24 cellular contexts compared by ENCODE assay signal in the genomic region with DNA sequence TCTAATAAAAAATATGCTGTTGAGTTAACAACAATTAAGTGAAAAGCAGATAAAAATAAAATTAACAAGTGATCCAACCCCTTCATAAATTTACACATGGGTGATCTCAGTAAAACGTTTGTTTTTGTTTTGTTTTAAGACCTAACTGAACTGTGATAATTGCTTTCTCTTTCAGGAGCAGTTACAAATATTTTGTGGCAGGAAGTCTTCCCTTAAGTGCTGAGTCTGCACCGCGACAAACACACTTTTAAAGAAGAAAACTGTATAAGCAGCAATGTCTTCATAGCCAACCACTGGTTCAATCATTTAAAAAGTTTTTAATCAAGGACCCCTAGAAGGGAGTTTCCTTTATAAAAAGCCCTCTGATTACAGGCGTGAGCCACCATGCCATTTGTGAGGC. TPM values are rescaled to one million over a fixed set of nuclear protein-coding genes. Genes with fewer than 3 reads are reported as not detected.
DNase-seq lines count a peak whose midpoint lies in the region; ATAC-seq and TF ChIP-seq lines count a peak whose summit lies in the region.
"Had no signal": no experiment of that assay in that cellular context is flagged by ENCODE, and none has a peak within 500 bp of the region (broad histone marks: within the 10 kb centered on the region; RNA-seq: fewer than 3 reads in every experiment).

No MANE protein-coding gene starts in this region.

- H3K4me3 Mint-ChIP-seq in activated naive CD4-positive, alpha-beta T cell treated with anti-CD3 and anti-CD28 coated beads, Interleukin-2, amount 10 ng/mL, durations not matched to agents 7 days and 5 days = no peak overlapping the region
- H3K4me3 Mint-ChIP-seq in T-helper 17 cell (no peak overlapping the region), natural killer cell (no peak overlapping the region)
- H3K4me3 Mint-ChIP-seq: activated naive CD8-positive, alpha-beta T cell treated with anti-CD3 and anti-CD28 coated beads for 36 hours; activated T-cell treated with anti-CD3 and anti-CD28 coated beads, Interleukin-2, amount 50 U/mL, for 24 hours had no signal

- H3K4me1 Mint-ChIP-seq in activated naive CD4-positive, alpha-beta T cell treated with anti-CD3 and anti-CD28 coated beads, Interleukin-2, amount 10 ng/mL, durations not matched to agents 7 days and 5 days = peaks cover 33% of the 10 kb centered on the region
- H3K4me1 Mint-ChIP-seq in T-helper 17 cell (peaks cover 10% of the 10 kb centered on the region), natural killer cell (peaks cover 8% of the 10 kb centered on the region in 2 donors)

- peak overlapping the region; percentile 75 for H3K27ac Mint-ChIP-seq in activated naive CD4-positive, alpha-beta T cell treated with anti-CD3 and anti-CD28 coated beads, Interleukin-2, amount 10 ng/mL, durations not matched to agents 7 days and 5 days
- H3K27ac Mint-ChIP-seq in activated naive CD4-positive, alpha-beta T cell treated with anti-CD3 and anti-CD28 coated beads, Interleukin-2, amount 50 U/mL, for 72 hours = no peak overlapping the region
- H3K27ac Mint-ChIP-seq in T-helper 17 cell = no peak overlapping the region
- peak overlapping the region in 1 of 2 donors; percentile 59 for H3K27ac Mint-ChIP-seq in natural killer cell
- H3K27ac Mint-ChIP-seq: activated naive CD8-positive, alpha-beta T cell treated with anti-CD3 and anti-CD28 coated beads for 36 hours; activated T-cell treated with anti-CD3 and anti-CD28 coated beads, Interleukin-2, amount 50 U/mL, for 24 hours had no signal

- TF ChIP-seq CTCF in natural killer cell (IDR thresholded peaks at IDR 0.05) (no peak), right atrium auricular region (IDR thresholded peaks at IDR 0.05) (no peak)

- DNase-seq in activated naive CD4-positive, alpha-beta T cell treated with anti-CD3 and anti-CD28 coated beads, Interleukin-2, amount 10 ng/mL, durations not matched to agents 7 days and 5 days = peak; percentile 48
- DNase-seq in activated naive CD4-positive, alpha-beta T cell treated with anti-CD3 and anti-CD28 coated beads, Interleukin-2, amount 50 U/mL, for 72 hours (ENCODE audit: low spot score in 2 of 2) = no peak
- DNase-seq in T-helper 17 cell (no peak), natural killer cell (no peak), ecto neural progenitor cell (ENCODE audit: low spot score) (no peak), right atrium auricular region (ENCODE audit: low spot score) (no peak)
- DNase-seq: activated CD4-positive, alpha-beta T cell treated with anti-CD3 and anti-CD28 coated beads, Interleukin-2, amount 50 U/mL, for 1 hour; activated naive CD8-positive, alpha-beta T cell treated with anti-CD3 and anti-CD28 coated beads for 36 hours; activated T-cell treated with anti-CD3 and anti-CD28 coated beads, Interleukin-2, amount 50 U/mL, for 24 hours; body of pancreas; DMS53; H9; heart right ventricle; left ventricle myocardium superior; NCI-H2029 treated with DMSO at 0.1 percent for 48 hours; NCI-H510A; occipital lobe; retina; stimulated activated CD8-positive, alpha-beta memory T cell treated with anti-CD3 and anti-CD28 coated beads, Interleukin-4, amount 100 ng/mL, for 48 hours had no signal

- ATAC-seq in activated naive CD4-positive, alpha-beta T cell treated with anti-CD3 and anti-CD28 coated beads, Interleukin-2, amount 50 U/mL, for 72 hours = no peak
- ATAC-seq in GM21717 (IDR thresholded peaks at IDR 0.05; ENCODE audit: unreplicated experiment) (peak; percentile 69), T-helper 17 cell (peak; percentile 51), natural killer cell (peak; percentile 62 to 71 (median 66)), GM21360 (IDR thresholded peaks at IDR 0.05; ENCODE audit: unreplicated experiment) (no peak)
- ATAC-seq: body of pancreas, heart right ventricle, left ventricle myocardium superior had no signal

- no peak overlapping the region for H3K27ac ChIP-seq in right atrium auricular region
- H3K27ac ChIP-seq: body of pancreas, coronary artery, heart right ventricle, RWPE1, suprapubic skin had no signal

- no peaks in the 10 kb centered on the region for H3K36me3 Mint-ChIP-seq in activated naive CD4-positive, alpha-beta T cell treated with anti-CD3 and anti-CD28 coated beads, Interleukin-2, amount 10 ng/mL, durations not matched to agents 7 days and 5 days
- no peaks in the 10 kb centered on the region for H3K36me3 Mint-ChIP-seq in activated naive CD4-positive, alpha-beta T cell treated with anti-CD3 and anti-CD28 coated beads, Interleukin-2, amount 50 U/mL, for 72 hours
- no peaks in the 10 kb centered on the region for H3K36me3 Mint-ChIP-seq in T-helper 17 cell (ENCODE audit: low read depth)
- H3K36me3 Mint-ChIP-seq in natural killer cell = no peaks in the 10 kb centered on the region
- H3K36me3 Mint-ChIP-seq: activated naive CD8-positive, alpha-beta T cell treated with anti-CD3 and anti-CD28 coated beads for 36 hours had no signal

- CTCF ChIA-PET in activated naive CD4-positive, alpha-beta T cell treated with anti-CD3 and anti-CD28 coated beads, Interleukin-2, amount 10 ng/mL, durations not matched to agents 7 days and 5 days (lab: Charles Lee) = interaction anchor here (1.2 to 2.8 kb wide), 8 partner anchors 17 to 560 kb away, joined by 3 to 21 read pairs (median 6); partner anchors contain the start of gene SLC39A8

- H3K27me3 ChIP-seq in right atrium auricular region = no peaks in the 10 kb centered on the region
- H3K27me3 ChIP-seq: body of pancreas, heart right ventricle, suprapubic skin had no signal

- H3K9me3 Mint-ChIP-seq in activated naive CD4-positive, alpha-beta T cell treated with anti-CD3 and anti-CD28 coated beads, Interleukin-2, amount 10 ng/mL, durations not matched to agents 7 days and 5 days = no peaks in the 10 kb centered on the region
- no peaks in the 10 kb centered on the region for H3K9me3 Mint-ChIP-seq in activated naive CD4-positive, alpha-beta T cell treated with anti-CD3 and anti-CD28 coated beads, Interleukin-2, amount 50 U/mL, for 72 hours
- H3K9me3 Mint-ChIP-seq in natural killer cell = no peaks in the 10 kb centered on the region
- H3K9me3 Mint-ChIP-seq: activated naive CD8-positive, alpha-beta T cell treated with anti-CD3 and anti-CD28 coated beads for 36 hours; activated T-cell treated with anti-CD3 and anti-CD28 coated beads, Interleukin-2, amount 50 U/mL, for 24 hours; H9 had no signal

- intact Hi-C loops in natural killer cell (cut with micrococcal nuclease) = loop anchor here (5.0 kb wide), 1 partner anchor 650 kb away; the partner anchor contains the start of gene BDH2

- no peaks in the 10 kb centered on the region for H3K4me1 ChIP-seq in right atrium auricular region
- H3K4me1 ChIP-seq: heart right ventricle, suprapubic skin had no signal

- H3K36me3 ChIP-seq in right atrium auricular region = no peaks in the 10 kb centered on the region
- H3K36me3 ChIP-seq: heart right ventricle, suprapubic skin had no signal

- H3K9me3 ChIP-seq in T-helper 17 cell (ENCODE audit: control insufficient read depth, low read length, poor library complexity, severe bottlenecking) (no peaks in the 10 kb centered on the region), right atrium auricular region (no peaks in the 10 kb centered on the region)
- H3K9me3 ChIP-seq: body of pancreas, heart right ventricle, suprapubic skin had no signal

- H3K4me3 ChIP-seq in right atrium auricular region = no peak overlapping the region
- H3K4me3 ChIP-seq: body of pancreas, coronary artery, heart right ventricle, suprapubic skin had no signal

- H3K27me3 Mint-ChIP-seq in activated naive CD4-positive, alpha-beta T cell treated with anti-CD3 and anti-CD28 coated beads, Interleukin-2, amount 10 ng/mL, durations not matched to agents 7 days and 5 days = no peaks in the 10 kb centered on the region
- H3K27me3 Mint-ChIP-seq in T-helper 17 cell (no peaks in the 10 kb centered on the region), natural killer cell (ENCODE audit: low read depth in 2 of 2) (no peaks in the 10 kb centered on the region)
- H3K27me3 Mint-ChIP-seq: activated naive CD8-positive, alpha-beta T cell treated with anti-CD3 and anti-CD28 coated beads for 36 hours; activated T-cell treated with anti-CD3 and anti-CD28 coated beads, Interleukin-2, amount 50 U/mL, for 24 hours had no signal

RNA-seq across cellular contexts. Expression of gene NFKB1, which starts 53.7 kb away (rescaled TPM):
- total RNA-seq in activated naive CD4-positive, alpha-beta T cell treated with anti-CD3 and anti-CD28 coated beads, Interleukin-2, amount 50 U/mL, for 72 hours = 100 to 1,000 TPM; 105 to 149 TPM
- total RNA-seq in T-helper 17 cell (100 to 1,000 TPM; 251 to 277 TPM), natural killer cell (100 to 1,000 TPM; 144 to 235 (median 163) TPM), right atrium auricular region (10 to 100 TPM; 17.8 to 19.3 TPM)

Comparison
In these comparisons a context has a peak if more than half of its experiments do, and no peak if none do; other contexts are left out.
1. ATAC-seq: peak in GM21717 (single experiment), T-helper 17 cell (single experiment) and natural killer cell (3 of 3); none in activated naive CD4-positive, alpha-beta T cell treated with anti-CD3 and anti-CD28 coated beads, Interleukin-2, amount 50 U/mL, for 72 hours (0 of 2) and GM21360 (single experiment).
2. RNA of gene NFKB1, which starts 53.7 kb away (total RNA-seq): 251 to 277 TPM in T-helper 17 cell, 144 to 235 TPM in natural killer cell and 105 to 149 TPM in activated naive CD4-positive, alpha-beta T cell treated with anti-CD3 and anti-CD28 coated beads, Interleukin-2, amount 50 U/mL, for 72 hours; 17.8 to 19.3 TPM in right atrium auricular region; every median in the first group is over 4 times any median in the second.